ENCODE assay signal across 24 cellular contexts in the genomic region with DNA sequence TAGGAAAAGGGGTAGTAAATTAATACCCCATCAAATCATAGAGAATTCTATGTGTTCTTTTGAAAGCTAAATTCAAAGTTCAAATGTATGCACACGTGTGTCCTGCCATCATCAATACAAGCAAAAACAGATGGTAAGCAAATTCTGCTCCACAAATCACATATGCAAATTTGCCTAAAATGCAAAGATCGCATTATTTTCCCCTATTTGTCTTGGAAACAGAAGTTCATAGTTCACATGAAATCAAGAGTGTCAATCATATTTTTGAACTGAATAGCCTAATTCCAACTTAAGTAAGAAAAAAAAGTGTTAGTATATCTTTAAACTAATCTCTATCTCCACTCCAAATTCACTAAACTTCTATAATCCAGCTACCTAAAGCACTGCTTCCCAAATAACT.
"Had no signal": no experiment of that assay in that cellular context is flagged by ENCODE, and none has a peak within 500 bp of the region (broad histone marks: within the 10 kb centered on the region; RNA-seq: fewer than 3 reads in every experiment).

No MANE protein-coding gene starts in this region.

- H3K4me3 ChIP-seq: lower lobe of right lung, neural progenitor cell, stomach, suprapubic skin, tibial nerve, vagina had no signal

- H3K27ac ChIP-seq: foreskin keratinocyte, lower lobe of right lung, neural progenitor cell, stomach, suprapubic skin, tibial nerve, vagina had no signal

- H3K36me3 Mint-ChIP-seq: brain; naive B cell; stimulated activated memory B cell treated with anti-CD40 and anti-IgM and Interleukin-4, amounts not matched to agents 10 μg/mL and 1 μg/mL and 100 μg/mL, for 72 hours had no signal

- DNase-seq: activated B cell treated with CpG ODN at 0.5 μM for 24 hours; activated CD4-positive, alpha-beta memory T cell treated with anti-CD3 and anti-CD28 coated beads, Interleukin-2, amount 10 ng/mL, durations not matched to agents 7 days and 5 days; activated CD4-positive, alpha-beta T cell treated with anti-CD3 and anti-CD28 coated beads for 4 hours; activated gamma-delta T cell; activated naive CD4-positive, alpha-beta T cell treated with anti-CD3 and anti-CD28 coated beads, Interleukin-2, amount 50 U/mL, for 16 hours; activated naive CD8-positive, alpha-beta T cell treated with anti-CD3 and anti-CD28 coated beads, Interleukin-2, amount 50 U/mL, for 24 hours; anterior cingulate cortex; caudate nucleus; effector memory CD4-positive, alpha-beta T cell; foreskin keratinocyte; lower lobe of right lung; mesendoderm; naive B cell; posterior cingulate gyrus; small intestine; stimulated activated CD4-positive, alpha-beta T cell treated with anti-CD3 and anti-CD28 coated beads, Interleukin-15, amount 100 ng/mL, for 24 hours; stomach had no signal

- H3K4me2 ChIP-seq: neural progenitor cell had no signal

- H3K27me3 ChIP-seq: foreskin keratinocyte, neural progenitor cell, stomach, suprapubic skin, tibial nerve, vagina had no signal

- H3K4me3 Mint-ChIP-seq: activated B cell treated with CpG ODN at 0.5 μM for 24 hours; activated CD4-positive, alpha-beta memory T cell treated with anti-CD3 and anti-CD28 coated beads, Interleukin-2, amount 10 ng/mL, durations not matched to agents 7 days and 5 days; activated naive CD8-positive, alpha-beta T cell treated with anti-CD3 and anti-CD28 coated beads, Interleukin-2, amount 50 U/mL, for 24 hours; activated T-helper 1 cell treated with anti-CD3 and anti-CD28 coated beads, Interleukin-12 subunit alpha, Interleukin-12 subunit beta, Interleukin-2, Interleukin-4 antibody, amounts not matched to agents 30 ng/mL and 10 ng/mL and 1 ng/mL, durations not matched to agents 14 hours and 24 hours and 36 hours; neural progenitor cell; stimulated activated memory B cell treated with anti-CD40 and anti-IgM and Interleukin-4, amounts not matched to agents 10 μg/mL and 1 μg/mL and 100 μg/mL, for 72 hours had no signal

- H3K9me3 ChIP-seq: lower lobe of right lung, stomach, suprapubic skin, tibial nerve, vagina had no signal

- H3K27ac Mint-ChIP-seq: activated B cell treated with CpG ODN at 0.5 μM for 24 hours; activated CD4-positive, alpha-beta memory T cell treated with anti-CD3 and anti-CD28 coated beads, Interleukin-2, amount 10 ng/mL, durations not matched to agents 7 days and 5 days; activated naive CD8-positive, alpha-beta T cell treated with anti-CD3 and anti-CD28 coated beads, Interleukin-2, amount 50 U/mL, for 24 hours; activated T-helper 1 cell treated with anti-CD3 and anti-CD28 coated beads, Interleukin-12 subunit alpha, Interleukin-12 subunit beta, Interleukin-2, Interleukin-4 antibody, amounts not matched to agents 30 ng/mL and 10 ng/mL and 1 ng/mL, durations not matched to agents 14 hours and 24 hours and 36 hours; neural progenitor cell; stimulated activated memory B cell treated with anti-CD40 and anti-IgM and Interleukin-4, amounts not matched to agents 10 μg/mL and 1 μg/mL and 100 μg/mL, for 72 hours had no signal

- H3K27me3 Mint-ChIP-seq: activated B cell treated with CpG ODN at 0.5 μM for 24 hours; activated CD4-positive, alpha-beta memory T cell treated with anti-CD3 and anti-CD28 coated beads, Interleukin-2, amount 10 ng/mL, durations not matched to agents 7 days and 5 days; activated naive CD8-positive, alpha-beta T cell treated with anti-CD3 and anti-CD28 coated beads, Interleukin-2, amount 50 U/mL, for 24 hours; brain; naive B cell; stimulated activated memory B cell treated with anti-CD40 and anti-IgM and Interleukin-4, amounts not matched to agents 10 μg/mL and 1 μg/mL and 100 μg/mL, for 72 hours had no signal

- H3K9ac ChIP-seq: neural progenitor cell had no signal

- H3K9me3 Mint-ChIP-seq: activated B cell treated with CpG ODN at 0.5 μM for 24 hours; activated CD4-positive, alpha-beta memory T cell treated with anti-CD3 and anti-CD28 coated beads, Interleukin-2, amount 10 ng/mL, durations not matched to agents 7 days and 5 days; activated naive CD8-positive, alpha-beta T cell treated with anti-CD3 and anti-CD28 coated beads, Interleukin-2, amount 50 U/mL, for 24 hours; activated T-helper 1 cell treated with anti-CD3 and anti-CD28 coated beads, Interleukin-12 subunit alpha, Interleukin-12 subunit beta, Interleukin-2, Interleukin-4 antibody, amounts not matched to agents 30 ng/mL and 10 ng/mL and 1 ng/mL, durations not matched to agents 14 hours and 24 hours and 36 hours; brain; naive B cell; stimulated activated memory B cell treated with anti-CD40 and anti-IgM and Interleukin-4, amounts not matched to agents 10 μg/mL and 1 μg/mL and 100 μg/mL, for 72 hours had no signal

- H3K36me3 ChIP-seq: lower lobe of right lung, neural progenitor cell, stomach, suprapubic skin, tibial nerve, vagina had no signal
